In genomic region chr2:65432227-65433190, GRCh38 we compare ENCODE assay signal across 8 cellular contexts. TPM values are rescaled to one million over a fixed set of nuclear protein-coding genes. Genes with fewer than 3 reads are reported as not detected.
DNase-seq lines count a peak whose midpoint lies in the region; ATAC-seq and TF ChIP-seq lines count a peak whose summit lies in the region.

A gene with protein sequence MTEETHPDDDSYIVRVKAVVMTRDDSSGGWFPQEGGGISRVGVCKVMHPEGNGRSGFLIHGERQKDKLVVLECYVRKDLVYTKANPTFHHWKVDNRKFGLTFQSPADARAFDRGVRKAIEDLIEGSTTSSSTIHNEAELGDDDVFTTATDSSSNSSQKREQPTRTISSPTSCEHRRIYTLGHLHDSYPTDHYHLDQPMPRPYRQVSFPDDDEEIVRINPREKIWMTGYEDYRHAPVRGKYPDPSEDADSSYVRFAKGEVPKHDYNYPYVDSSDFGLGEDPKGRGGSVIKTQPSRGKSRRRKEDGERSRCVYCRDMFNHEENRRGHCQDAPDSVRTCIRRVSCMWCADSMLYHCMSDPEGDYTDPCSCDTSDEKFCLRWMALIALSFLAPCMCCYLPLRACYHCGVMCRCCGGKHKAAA (minus strand): TSS chr2:65432599. CDS start chr2:65431987, 612 bp downstream.

- no peak within 1 kb of the TSS for H3K27ac ChIP-seq in CD4-positive, alpha-beta T cell (ENCODE audit: low read depth, low read length)
- peak within 1 kb of the TSS; percentile 68 for H3K27ac ChIP-seq in PC-3 (ENCODE audit: low read length)

- H3K9me2 ChIP-seq in PC-3 (replicated peaks; ENCODE audit: low read length): no peaks in the 10 kb centered on the region

- peak within 1 kb of the TSS; percentile 94 for H3K4me3 Mint-ChIP-seq in CD4-positive, alpha-beta T cell
- peak within 1 kb of the TSS; percentile 88 for H3K4me3 Mint-ChIP-seq in stimulated activated effector memory CD8-positive, alpha-beta T cell treated with anti-CD3 and anti-CD28 coated beads, Interleukin-12 subunit alpha, Interleukin-12 subunit beta, amount 100 ng/mL, for 72 hours

- H3K9me3 Mint-ChIP-seq in CD4-positive, alpha-beta T cell: no peaks in the 10 kb centered on the region
- no peaks in the 10 kb centered on the region for H3K9me3 Mint-ChIP-seq in stimulated activated effector memory CD8-positive, alpha-beta T cell treated with anti-CD3 and anti-CD28 coated beads, Interleukin-12 subunit alpha, Interleukin-12 subunit beta, amount 100 ng/mL, for 72 hours

- CTCF ChIA-PET in CD4-positive, alpha-beta T cell (lab: Charles Lee): no interaction called here
- CTCF ChIA-PET in PC-3 (lab: Charles Lee): interaction anchor here (0.6 to 0.9 kb wide), 3 partner anchors 49 to 113 kb away, joined by 3 to 7 read pairs (median 4); no protein-coding TSS in a partner anchor

- peaks cover 57% of the 10 kb centered on the region for H3K27me3 Mint-ChIP-seq in CD4-positive, alpha-beta T cell

- peaks cover 15% of the 10 kb centered on the region for H3K36me3 Mint-ChIP-seq in CD4-positive, alpha-beta T cell (ENCODE audit: low read depth)
- peaks cover 16% of the 10 kb centered on the region for H3K36me3 Mint-ChIP-seq in stimulated activated effector memory CD8-positive, alpha-beta T cell treated with anti-CD3 and anti-CD28 coated beads, Interleukin-12 subunit alpha, Interleukin-12 subunit beta, amount 100 ng/mL, for 72 hours

- H3K4me1 ChIP-seq in PC-3 (ENCODE audit: insufficient read depth, low read length): peaks cover 25% of the 10 kb centered on the region
- peaks cover 29% of the 10 kb centered on the region for H3K4me1 ChIP-seq in mucosa of stomach (ENCODE audit: control insufficient read depth, insufficient read depth, low read length)

- H3K79me2 ChIP-seq in PC-3 (ENCODE audit: low read length): peaks cover 57% of the 10 kb centered on the region

- H3K9me3 ChIP-seq in CD4-positive, alpha-beta T cell (ENCODE audit: control insufficient read depth, low read length): no peaks in the 10 kb centered on the region
- no peaks in the 10 kb centered on the region for H3K9me3 ChIP-seq in PC-3 (ENCODE audit: low read length)
- H3K9me3 ChIP-seq in mucosa of stomach (ENCODE audit: control insufficient read depth, low read length): no peaks in the 10 kb centered on the region

- H3K9ac ChIP-seq in PC-3 (ENCODE audit: low read length) (peak within 1 kb of the TSS; percentile 90), mucosa of stomach (ENCODE audit: low read length) (peak within 1 kb of the TSS; percentile 97)

- BruUV-seq in PC-3 (replicated peaks; lab: Mats Ljungman, UMichigan): no TSS peak

- TF ChIP-seq EP300 in Ishikawa (IDR thresholded peaks at IDR 0.05; ENCODE audit: borderline replicate concordance): peak; percentile 52; the same call in 1 of the 2 replicates

- TF ChIP-seq RAD21 in Ishikawa (IDR thresholded peaks at IDR 0.05; ENCODE audit: low read depth): no peak; the same call in 1 of the 2 replicates

- intact Hi-C loops in CD4-positive, alpha-beta T cell (cut with DNase I, micrococcal nuclease): loop anchor here (2.0 to 10.0 kb wide), 4 partner anchors 50 to 1588 kb away; partner anchors contain the start of genes ACTR2 (in 1 of the 2) and UGP2 (in 1 of the 2)
- intact Hi-C loops in PC-3 (cut with micrococcal nuclease): loop anchor here (1.0 kb wide), 2 partner anchors 65 to 112 kb away; no protein-coding TSS in a partner anchor

- H3K4me2 ChIP-seq in PC-3 (ENCODE audit: low read length): peak within 1 kb of the TSS; percentile 97

- no peaks in the 10 kb centered on the region for H3F3A ChIP-seq in PC-3 (ENCODE audit: low read length, unreplicated experiment)

- no peak for TF ChIP-seq CTCF in CD4-positive, alpha-beta T cell (IDR thresholded peaks at IDR 0.05)
- TF ChIP-seq CTCF in PC-3 (conservative IDR thresholded peaks at IDR 0.05; ENCODE audit: low read depth, low read length): no peak

- peaks cover 34% of the 10 kb centered on the region for H3K27me3 ChIP-seq in CD4-positive, alpha-beta T cell (ENCODE audit: control insufficient read depth, insufficient read depth, low read length)
- H3K27me3 ChIP-seq in PC-3 (ENCODE audit: low read length): no peaks in the 10 kb centered on the region
- H3K27me3 ChIP-seq in mucosa of stomach (ENCODE audit: control insufficient read depth, insufficient read depth, low read length): no peaks in the 10 kb centered on the region

- H3K36me3 ChIP-seq in PC-3 (ENCODE audit: low read depth, low read length): peaks cover 8% of the 10 kb centered on the region; the same call in 1 of the 2 replicates
- no peaks in the 10 kb centered on the region for H3K36me3 ChIP-seq in mucosa of stomach (ENCODE audit: control insufficient read depth, insufficient read depth, low read length)

- H3K27ac Mint-ChIP-seq in CD4-positive, alpha-beta T cell: peak within 1 kb of the TSS; percentile 42
- H3K27ac Mint-ChIP-seq in stimulated activated effector memory CD8-positive, alpha-beta T cell treated with anti-CD3 and anti-CD28 coated beads, Interleukin-12 subunit alpha, Interleukin-12 subunit beta, amount 100 ng/mL, for 72 hours: peak within 1 kb of the TSS; percentile 85

- POLR2A ChIA-PET in CD4-positive, alpha-beta T cell (lab: Charles Lee): interaction anchor here (0.9 to 1.6 kb wide), 2 partner anchors 132 to 205 kb away, joined by 3 to 6 read pairs; partner anchors contain the start of gene ACTR2
- POLR2A ChIA-PET in PC-3 (lab: Charles Lee; ENCODE audit: unreplicated experiment): interaction anchor here (0.6 kb wide), 3 partner anchors 57 to 109 kb away, joined by 3 to 6 read pairs (median 4); no protein-coding TSS in a partner anchor

- DNase-seq in CD4-positive, alpha-beta T cell: peak in 9 of 10 experiments; percentile 36 to 65 (median 44)
- DNase-seq in PC-3: peak; percentile 95
- peak; percentile 75 to 79 for DNase-seq in activated T-cell treated with anti-CD3 and anti-CD28 coated beads, Interleukin-2, amount 50 U/mL, for 48 hours
- DNase-seq in stimulated activated effector memory CD8-positive, alpha-beta T cell treated with anti-CD3 and anti-CD28 coated beads, Interleukin-12 subunit alpha, Interleukin-12 subunit beta, amount 100 ng/mL, for 72 hours (ENCODE audit: low spot score in 2 of 2): peak in 1 of 2 donors; percentile 79

- peaks cover 23% of the 10 kb centered on the region for H3K4me1 Mint-ChIP-seq in CD4-positive, alpha-beta T cell (ENCODE audit: low read depth)
- peaks cover 34% of the 10 kb centered on the region for H3K4me1 Mint-ChIP-seq in stimulated activated effector memory CD8-positive, alpha-beta T cell treated with anti-CD3 and anti-CD28 coated beads, Interleukin-12 subunit alpha, Interleukin-12 subunit beta, amount 100 ng/mL, for 72 hours

- peak; percentile 47 for ATAC-seq in CD4-positive, alpha-beta T cell (ENCODE audit: poor library complexity)
- ATAC-seq in GM21381 (IDR thresholded peaks at IDR 0.05; ENCODE audit: unreplicated experiment) (peak; percentile 21), PC-3 (peak; percentile 18), esophagus mucosa (peak; percentile 75)
- peak; percentile 32 for ATAC-seq in stimulated activated effector memory CD8-positive, alpha-beta T cell treated with anti-CD3 and anti-CD28 coated beads, Interleukin-12 subunit alpha, Interleukin-12 subunit beta, amount 100 ng/mL, for 72 hours

- peaks cover 28% of the 10 kb centered on the region for H4K20me1 ChIP-seq in PC-3 (ENCODE audit: low read length)

- peak within 1 kb of the TSS; percentile 94 for H2AFZ ChIP-seq in PC-3 (ENCODE audit: low read length)

- H3K4me3 ChIP-seq in PC-3 (ENCODE audit: low read length) (peak within 1 kb of the TSS; percentile 99), mucosa of stomach (ENCODE audit: low read length) (peak within 1 kb of the TSS; percentile 44)

TF ChIP-seq in Ishikawa, 13 proteins besides CTCF, POLR2A, EP300 and RAD21 (continues in another document):
- peak; percentile 67 for TF ChIP-seq NFIC (IDR thresholded peaks at IDR 0.05)
- peak; percentile 62 for TF ChIP-seq CREB1 (IDR thresholded peaks at IDR 0.05; ENCODE audit: low read depth)
- peak; percentile 50; the same call in 1 of the 2 replicates for TF ChIP-seq EGR1 (IDR thresholded peaks at IDR 0.05)
- TF ChIP-seq, protein P1, sequence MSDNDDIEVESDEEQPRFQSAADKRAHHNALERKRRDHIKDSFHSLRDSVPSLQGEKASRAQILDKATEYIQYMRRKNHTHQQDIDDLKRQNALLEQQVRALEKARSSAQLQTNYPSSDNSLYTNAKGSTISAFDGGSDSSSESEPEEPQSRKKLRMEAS (IDR thresholded peaks at IDR 0.05): peak; percentile 65
- TF ChIP-seq YY1 (IDR thresholded peaks at IDR 0.05; ENCODE audit: low read depth): peak; percentile 85
- TF ChIP-seq TEAD4 (IDR thresholded peaks at IDR 0.05): peak; percentile 41
- TF ChIP-seq CEBPB (IDR thresholded peaks at IDR 0.05): 0 out of 2 replicates have a peak, but pooled peaks have one; percentile 19
- TF ChIP-seq TCF12 (IDR thresholded peaks at IDR 0.05; ENCODE audit: low read depth): peak; percentile 85
- TF ChIP-seq FOXM1 (IDR thresholded peaks at IDR 0.05; ENCODE audit: borderline replicate concordance, low read depth): peak; percentile 67; the same call in 1 of the 2 replicates
- no peak; the same call in 1 of the 2 replicates for TF ChIP-seq TAF1 (IDR thresholded peaks at IDR 0.05; ENCODE audit: low read depth)
- TF ChIP-seq, protein P2, sequence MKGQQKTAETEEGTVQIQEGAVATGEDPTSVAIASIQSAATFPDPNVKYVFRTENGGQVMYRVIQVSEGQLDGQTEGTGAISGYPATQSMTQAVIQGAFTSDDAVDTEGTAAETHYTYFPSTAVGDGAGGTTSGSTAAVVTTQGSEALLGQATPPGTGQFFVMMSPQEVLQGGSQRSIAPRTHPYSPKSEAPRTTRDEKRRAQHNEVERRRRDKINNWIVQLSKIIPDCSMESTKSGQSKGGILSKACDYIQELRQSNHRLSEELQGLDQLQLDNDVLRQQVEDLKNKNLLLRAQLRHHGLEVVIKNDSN (IDR thresholded peaks at IDR 0.05): no peak

RNA-seq across cellular contexts. Expression of the gene that starts here (rescaled TPM):
- total RNA-seq in CD4-positive, alpha-beta T cell: 1 to 10 TPM; 2.5 to 2.8 TPM
- total RNA-seq in PC-3 (2014; rRNA removed): 16.2 and 18.1 TPM in 2 replicates
- 12.8 TPM for total RNA-seq in esophagus mucosa

Comparison
In these comparisons a context has a peak if more than half of its experiments do, and no peak if none do; other contexts are left out.
1. ATAC-seq: peak in every context shown above with its lines; median percentile 75 in esophagus mucosa; 47 in CD4-positive, alpha-beta T cell; 32 in stimulated activated effector memory CD8-positive, alpha-beta T cell treated with anti-CD3 and anti-CD28 coated beads, Interleukin-12 subunit alpha, Interleukin-12 subunit beta, amount 100 ng/mL, for 72 hours; 21 in GM21381; 18 in PC-3.